In the genomic region with DNA sequence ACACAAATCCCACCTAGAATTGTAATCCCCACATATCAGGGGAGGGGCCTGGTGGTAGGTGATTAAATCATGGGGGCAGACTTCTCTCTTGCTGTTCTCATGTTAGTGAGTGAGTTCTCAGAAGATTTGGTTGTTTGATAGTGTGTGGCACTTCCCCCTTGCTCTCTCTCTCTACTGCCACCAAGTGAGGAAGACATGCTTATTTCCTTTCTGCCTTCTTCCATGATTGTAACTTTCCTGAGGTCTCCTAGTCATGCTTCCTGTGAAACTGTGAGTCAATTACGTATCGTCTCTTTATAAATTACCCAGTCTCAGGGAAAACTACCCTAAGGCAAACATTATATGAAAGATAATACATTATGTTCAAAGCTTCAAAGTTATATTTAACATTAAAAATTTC, we compare ENCODE assay signal across 14 cellular contexts.
DNase-seq lines count a peak whose midpoint lies in the region; ATAC-seq lines count a peak whose summit lies in the region.
"Had no signal": no experiment of that assay in that cellular context is flagged by ENCODE, and none has a peak within 500 bp of the region (broad histone marks: within the 10 kb centered on the region; RNA-seq: fewer than 3 reads in every experiment).

No MANE protein-coding gene starts in this region.

- in situ Hi-C loops in SK-MEL-5 (cut with HindIII; ENCODE audit: low pct_unique_long_range_greater_than_20kb, low sequenced_read_pairs), result no loop called here

- ATAC-seq in HG03159 (IDR thresholded peaks at IDR 0.05; ENCODE audit: unreplicated experiment), result peak; percentile 44
- ATAC-seq in GM21723 (IDR thresholded peaks at IDR 0.05; ENCODE audit: unreplicated experiment), result no peak
- ATAC-seq in GM21360 (IDR thresholded peaks at IDR 0.05; ENCODE audit: unreplicated experiment), result no peak
- no peak for ATAC-seq in HG03097 (IDR thresholded peaks at IDR 0.05; ENCODE audit: low FRiP score, unreplicated experiment)

- DNase-seq in ELF-1 (ENCODE audit: low read depth, low spot score), result peak; percentile 2
- DNase-seq in SK-MEL-5 (ENCODE audit: low read depth, low spot score), result peak; percentile 32
- peak; percentile 54 for DNase-seq in foreskin melanocyte
- DNase-seq in RPMI8226, result no peak
- DNase-seq: activated CD4-positive, alpha-beta T cell treated with anti-CD3 and anti-CD28 coated beads, Interleukin-2, amount 50 U/mL, for 4 hours; activated naive CD4-positive, alpha-beta T cell treated with anti-CD3 and anti-CD28 coated beads for 36 hours; hippocampal formation; retina; SK-N-SH; testis had no signal
